Comparison of ENCODE assay signal across 8 cellular contexts in genomic region chr6:33312361-33313104, GRCh38. TPM values are rescaled to one million over a fixed set of nuclear protein-coding genes. Genes with fewer than 3 reads are reported as not detected.
DNase-seq lines count a peak whose midpoint lies in the region; ATAC-seq, FAIRE-seq and TF ChIP-seq lines count a peak whose summit lies in the region.

No MANE protein-coding gene starts in this region.

- TF ChIP-seq RAD21 in A549 (conservative IDR thresholded peaks at IDR 0.05 in 1 of 2, IDR thresholded peaks at IDR 0.05 in 1 of 2) = no peak

- H3K9me3 ChIP-seq in A549 = no peaks in the 10 kb centered on the region
- H3K9me3 ChIP-seq in adipocyte (ENCODE audit: control insufficient read depth, low read length) = no peaks in the 10 kb centered on the region
- no peaks in the 10 kb centered on the region for H3K9me3 ChIP-seq in uterus

- peaks cover 25% of the 10 kb centered on the region for H3K4me1 ChIP-seq in A549
- H3K4me1 ChIP-seq in adipocyte (ENCODE audit: control insufficient read depth, insufficient read depth, low read length) = peaks cover 23% of the 10 kb centered on the region
- H3K4me1 ChIP-seq in uterus = peaks cover 0 to 5% of the 10 kb centered on the region in 2 donors

- no peaks in the 10 kb centered on the region for H3K36me3 ChIP-seq in adipocyte (ENCODE audit: control insufficient read depth, insufficient read depth, low read length, severe bottlenecking)
- no peaks in the 10 kb centered on the region for H3K36me3 ChIP-seq in uterus

- H3K4me3 ChIP-seq in A549 = peak overlapping the region; percentile 74
- H3K4me3 ChIP-seq in adipocyte (ENCODE audit: low read length) = peak overlapping the region; percentile 95
- peak overlapping the region; percentile 77 to 90 for H3K4me3 ChIP-seq in uterus

- POLR2A ChIA-PET in A549 (lab: Yijun Ruan, JAX) = interaction anchor here (1.1 kb wide), 1 partner anchor 13 kb away, joined by 5 read pairs; no protein-coding TSS in a partner anchor

- H3K9ac ChIP-seq in adipocyte (ENCODE audit: low read length) = peak overlapping the region; percentile 99

- no peak for TF ChIP-seq EP300 in A549 (IDR thresholded peaks at IDR 0.05)

- 20% methylated on average over 15 of the region's 29 CpGs for WGBS in A549 (ENCODE audit: missing lambda C conversion rate)

- TF ChIP-seq CTCF in A549 (IDR thresholded peaks at IDR 0.05) (no peak), uterus (IDR thresholded peaks at IDR 0.05) (no peak)

- DNase-seq in A549 (ENCODE audit: low read depth in 1 of 2, low spot score in 1 of 2) = peak; percentile 79 to 85
- peak; percentile 25 for DNase-seq in NCI-H1092 (lab: John Stamatoyannopoulos, UW)
- peak; percentile 83 for DNase-seq in T follicular helper cell (ENCODE audit: low read depth)
- DNase-seq in adipocyte (ENCODE audit: low read depth) = peak; percentile 59
- DNase-seq in left ventricle myocardium superior = peak; percentile 48
- DNase-seq in posterior vena cava (ENCODE audit: low spot score) = peak; percentile 79
- peak; percentile 68 to 77 for DNase-seq in uterus

- peak overlapping the region; percentile 93 to 97 for H3K27ac ChIP-seq in A549
- H3K27ac ChIP-seq in uterus = peak overlapping the region; percentile 96 to 98

- ATAC-seq in A549 (peak; percentile 44 to 69; a peak in 5 of 6 replicates), left ventricle myocardium superior (peak; percentile 9)

- in situ Hi-C loops in GM18951 (cut with MboI; ENCODE audit: low sequenced_read_pairs, unreplicated experiment) = no loop called here

- intact Hi-C loops in left ventricle myocardium superior (cut with micrococcal nuclease) (no loop called here), posterior vena cava (cut with DNase I) (no loop called here), uterus (cut with DNase I; ENCODE audit: low total_unique reads) (no loop called here)

- FAIRE-seq in A549 (lab: Jason Lieb, UNC) = no peak

- H3K27me3 ChIP-seq in adipocyte (replicated peaks; ENCODE audit: control insufficient read depth, insufficient read depth, low read length) (no peaks in the 10 kb centered on the region), uterus (no peaks in the 10 kb centered on the region)

- H3K4me2 ChIP-seq in A549 = peak overlapping the region; percentile 92

- no peak for TF ChIP-seq POLR2A in A549 (IDR thresholded peaks at IDR 0.05; ENCODE audit: low read length)
- TF ChIP-seq POLR2A in GM18951 (IDR thresholded peaks at IDR 0.05; ENCODE audit: extremely low read depth, insufficient read depth, insufficient read length) = peak; percentile 36
- TF ChIP-seq POLR2A in uterus (IDR thresholded peaks at IDR 0.05) = no peak

- CTCF ChIA-PET in A549 (lab: Yijun Ruan, JAX) = interaction anchor here (0.9 to 6.0 kb wide), 4 partner anchors 12 to 34 kb away, joined by 3 to 40 read pairs (median 9); partner anchors contain the start of gene RGL2

TF ChIP-seq in A549, 52 proteins besides CTCF, POLR2A, EP300 and RAD21:
- TF ChIP-seq HOXA7 (CRISPR knock-in tag; IDR thresholded peaks at IDR 0.05) (no peak), USF2 (IDR thresholded peaks at IDR 0.05) (peak; percentile 61), POLR2AphosphoS2 (conservative IDR thresholded peaks at IDR 0.05; ENCODE audit: low read length) (no peak), RCOR1 (IDR thresholded peaks at IDR 0.05; ENCODE audit: low read depth, low read length) (no peak), CBX8 (IDR thresholded peaks at IDR 0.05) (no peak), JUNB (IDR thresholded peaks at IDR 0.05) (no peak)

RNA-seq across cellular contexts. Expression of gene TAPBP, which starts 1.3 kb away (rescaled TPM):
- polyA plus RNA-seq in A549 (2011; rRNA removed) (16.8 and 17.1 TPM in 2 replicates), A549 (2017; fragmentation: RNase III; extraction: RNeasy Plus Mini Kit Qiagen cat#74134 plus additional on column Dnase treatment) (32.2 to 40.0 TPM (median 37.5 TPM) in 3 replicates)
- polyA plus RNA-seq in A549 (2012; cell fraction: cytosol; rRNA removed) = 23.3 and 33.8 TPM in 2 replicates
- 57.4 and 67.0 TPM in 2 replicates for polyA plus RNA-seq in A549 (2012; cell fraction: nucleus; rRNA removed)
- 21.7 and 26.9 TPM in 2 replicates for polyA minus RNA-seq in A549 (2011; rRNA and poly(A)+ RNA removed)
- total RNA-seq in left ventricle myocardium superior (93.0 TPM), posterior vena cava (10 to 100 TPM; 57.7 to 65.8 TPM), uterus (10 to 100 TPM; 17.6 to 83.9 (median 41.4) TPM)

RNA-seq across cellular contexts. Expression of gene ZBTB22, which starts 5.0 kb away (rescaled TPM):
- polyA plus RNA-seq in A549 (2011; rRNA removed) (3.2 and 4.2 TPM in 2 replicates), A549 (2017; fragmentation: RNase III; extraction: RNeasy Plus Mini Kit Qiagen cat#74134 plus additional on column Dnase treatment) (5.1 to 8.4 TPM (median 8.3 TPM) in 3 replicates)
- polyA plus RNA-seq in A549 (2012; cell fraction: cytosol; rRNA removed) = 4.4 and 5.3 TPM in 2 replicates
- polyA plus RNA-seq in A549 (2012; cell fraction: nucleus; rRNA removed) = 6.0 TPM in 2 replicates
- 10.9 and 11.5 TPM in 2 replicates for polyA minus RNA-seq in A549 (2011; rRNA and poly(A)+ RNA removed)
- total RNA-seq in left ventricle myocardium superior (11.1 TPM), posterior vena cava (10 to 100 TPM; 15.7 to 17.0 TPM), uterus (10 to 100 TPM in 2 of 4 donors, 1 to 10 TPM in 2; 3.8 to 31.3 (median 16.0) TPM)

RNA-seq across cellular contexts. Expression of gene DAXX, which starts 10.2 kb away (rescaled TPM):
- polyA plus RNA-seq in A549 (2011; rRNA removed) = 20.3 and 24.4 TPM in 2 replicates
- polyA plus RNA-seq in A549 (2012; cell fraction: cytosol; rRNA removed) = 20.8 and 24.2 TPM in 2 replicates
- 28.5 and 36.9 TPM in 2 replicates for polyA plus RNA-seq in A549 (2012; cell fraction: nucleus; rRNA removed)
- polyA plus RNA-seq in A549 (2017; fragmentation: RNase III; extraction: RNeasy Plus Mini Kit Qiagen cat#74134 plus additional on column Dnase treatment) = 34.5 to 45.8 TPM (median 41.3 TPM) in 3 replicates
- 11.9 and 15.5 TPM in 2 replicates for polyA minus RNA-seq in A549 (2011; rRNA and poly(A)+ RNA removed)
- total RNA-seq in left ventricle myocardium superior = 21.2 TPM
- 10 to 100 TPM; 30.3 to 42.3 TPM for total RNA-seq in posterior vena cava
- 100 to 1,000 TPM in 1 of 4 donors, 10 to 100 TPM in 3; 18.2 to 120 (median 32.3) TPM for total RNA-seq in uterus

RNA-seq across cellular contexts. Expression of gene RGL2, which starts 13.8 kb away (rescaled TPM):
- 11.6 and 12.9 TPM in 2 replicates for polyA plus RNA-seq in A549 (2011; rRNA removed)
- 8.7 and 10.9 TPM in 2 replicates for polyA plus RNA-seq in A549 (2012; cell fraction: cytosol; rRNA removed)
- polyA plus RNA-seq in A549 (2012; cell fraction: nucleus; rRNA removed) = 47.0 and 55.1 TPM in 2 replicates
- polyA plus RNA-seq in A549 (2017; fragmentation: RNase III; extraction: RNeasy Plus Mini Kit Qiagen cat#74134 plus additional on column Dnase treatment) = 9.6 to 13.9 TPM (median 12.9 TPM) in 3 replicates
- polyA minus RNA-seq in A549 (2011; rRNA and poly(A)+ RNA removed) = 16.9 and 19.8 TPM in 2 replicates
- total RNA-seq in left ventricle myocardium superior = 59.4 TPM
- total RNA-seq in posterior vena cava = 10 to 100 TPM; 52.4 to 52.8 TPM
- 100 to 1,000 TPM in 1 of 4 donors, 10 to 100 TPM in 3; 34.4 to 118 (median 36.0) TPM for total RNA-seq in uterus

RNA-seq across cellular contexts. Expression of gene PFDN6, which starts 23.1 kb away (rescaled TPM):
- polyA plus RNA-seq in A549 (2011; rRNA removed) (61.2 and 84.6 TPM in 2 replicates), A549 (2017; fragmentation: RNase III; extraction: RNeasy Plus Mini Kit Qiagen cat#74134 plus additional on column Dnase treatment) (117 to 138 TPM (median 120 TPM) in 3 replicates)
- polyA plus RNA-seq in A549 (2012; cell fraction: cytosol; rRNA removed) = 69.9 and 83.4 TPM in 2 replicates
- 22.3 and 45.7 TPM in 2 replicates for polyA plus RNA-seq in A549 (2012; cell fraction: nucleus; rRNA removed)
- polyA minus RNA-seq in A549 (2011; rRNA and poly(A)+ RNA removed) = 10.0 and 12.7 TPM in 2 replicates
- total RNA-seq in left ventricle myocardium superior (57.3 TPM), posterior vena cava (10 to 100 TPM; 29.1 to 31.0 TPM), uterus (10 to 100 TPM; 13.6 to 33.5 (median 21.6) TPM)

Comparison
In these comparisons a context has a peak if more than half of its experiments do, and no peak if none do; other contexts are left out.
1. Peak in every context shown above with its lines: DNase-seq, ATAC-seq, H3K4me3 ChIP-seq and H3K27ac ChIP-seq.
2. DNase-seq: peak in every context shown above with its lines; median percentile 83 in T follicular helper cell; 82 in A549; 79 in posterior vena cava; 72 in uterus; 59 in adipocyte; 48 in left ventricle myocardium superior; 25 in NCI-H1092.